36 cellular contexts compared by ENCODE assay signal in genomic region chr2:13057671-13058070, GRCh38.
"Had no signal": no experiment of that assay in that cellular context is flagged by ENCODE, and none has a peak within 500 bp of the region (broad histone marks: within the 10 kb centered on the region; RNA-seq: fewer than 3 reads in every experiment).

No MANE protein-coding gene starts in this region.

- DNase-seq: Karpas-422, Kasumi-1, MG63, MM.1S, MV-4-11, NCI-H1048, NCI-H1092, NCI-H1092 treated with DMSO at 0.1 percent for 48 hours, NCI-H1105, NCI-H1105 treated with DMSO at 0.1 percent for 48 hours, NCI-H1417, NCI-H1417 treated with DMSO at 0.1 percent for 48 hours, NCI-H1436, NCI-H1436 treated with DMSO at 0.1 percent for 48 hours, NCI-H146, NCI-H1694, NCI-H1694 treated with DMSO at 0.1 percent for 48 hours, NCI-H187, NCI-H187 treated with DMSO at 0.1 percent for 48 hours, NCI-H1930, NCI-H2029, NCI-H2029 treated with DMSO at 0.1 percent for 48 hours, NCI-H2081, NCI-H2081 treated with DMSO at 0.1 percent for 48 hours, NCI-H2107, NCI-H2171, NCI-H2171 treated with DMSO at 0.1 percent for 48 hours, NCI-H2227 treated with DMSO at 0.1 percent for 48 hours, NCI-H226, NCI-H345, NCI-H446, NCI-H446 treated with DMSO at 0.1 percent for 48 hours, NCI-H510A, NCI-H510A treated with DMSO at 0.1 percent for 48 hours, NCI-H524, NCI-H524 treated with DMSO at 0.1 percent for 48 hours had no signal

- H3K36me3 ChIP-seq: MG63 had no signal

- H3K9me3 ChIP-seq: MG63 had no signal

- H3K4me3 ChIP-seq: MG63 had no signal
